29 cellular contexts compared by ENCODE assay signal in genomic region chr12:69298133-69298532, GRCh38. TPM values are rescaled to one million over a fixed set of nuclear protein-coding genes. Genes with fewer than 3 reads are reported as not detected.
A peak's percentile ranks its signal among the peaks of the same experiment; 100 is the strongest.
DNase-seq lines count a peak whose midpoint lies in the region; ATAC-seq, FAIRE-seq and TF ChIP-seq lines count a peak whose summit lies in the region.
"Had no signal": no experiment of that assay in that cellular context is flagged by ENCODE, and none has a peak within 500 bp of the region (broad histone marks: within the 10 kb centered on the region; RNA-seq: fewer than 3 reads in every experiment).

No MANE protein-coding gene starts in this region.

- TF ChIP-seq POLR2A in A549 (IDR thresholded peaks at IDR 0.05; ENCODE audit: low read length): no peak

- CTCF ChIA-PET in A549 (lab: Yijun Ruan, JAX): no interaction called here

- no peaks in the 10 kb centered on the region for H3K4me1 Mint-ChIP-seq in endothelial cell (ENCODE audit: unreplicated experiment)
- no peaks in the 10 kb centered on the region for H3K4me1 Mint-ChIP-seq in stimulated activated effector memory CD8-positive, alpha-beta T cell treated with anti-CD3 and anti-CD28 coated beads, Interleukin-12 subunit alpha, Interleukin-12 subunit beta, amount 100 ng/mL, for 72 hours
- H3K4me1 Mint-ChIP-seq: CD8-positive, alpha-beta memory T cell had no signal

- H2AFZ ChIP-seq in Karpas-422 (ENCODE audit: low read length): no peak overlapping the region

- no peak for FAIRE-seq in A549 (lab: Jason Lieb, UNC)
- FAIRE-seq: GM12878, GM12892, GM18507 had no signal

- H4K20me1 ChIP-seq in Karpas-422 (ENCODE audit: insufficient read depth, low read depth, low read length): no peaks in the 10 kb centered on the region
- H4K20me1 ChIP-seq: BLaER1 had no signal

- no peak for TF ChIP-seq CTCF in A549 (IDR thresholded peaks at IDR 0.05)
- TF ChIP-seq CTCF in endothelial cell (IDR thresholded peaks at IDR 0.05; ENCODE audit: unreplicated experiment): no peak

- peaks cover 4% of the 10 kb centered on the region for H3K9me3 Mint-ChIP-seq in endothelial cell (ENCODE audit: unreplicated experiment)
- no peaks in the 10 kb centered on the region for H3K9me3 Mint-ChIP-seq in stimulated activated effector memory CD8-positive, alpha-beta T cell treated with anti-CD3 and anti-CD28 coated beads, Interleukin-12 subunit alpha, Interleukin-12 subunit beta, amount 100 ng/mL, for 72 hours
- H3K9me3 Mint-ChIP-seq: CD8-positive, alpha-beta memory T cell had no signal

- H3K4me3 Mint-ChIP-seq in endothelial cell (ENCODE audit: unreplicated experiment): peak overlapping the region; percentile 16
- H3K4me3 Mint-ChIP-seq in stimulated activated effector memory CD8-positive, alpha-beta T cell treated with anti-CD3 and anti-CD28 coated beads, Interleukin-12 subunit alpha, Interleukin-12 subunit beta, amount 100 ng/mL, for 72 hours: no peak overlapping the region
- H3K4me3 Mint-ChIP-seq: CD14-positive monocyte; CD4-positive, alpha-beta memory T cell; CD4-positive, CD25-positive, alpha-beta regulatory T cell; CD8-positive, alpha-beta memory T cell had no signal

- POLR2A ChIA-PET in A549 (lab: Yijun Ruan, JAX): no interaction called here

- no peaks in the 10 kb centered on the region for H3K27me3 ChIP-seq in Karpas-422 (ENCODE audit: low read length)
- H3K27me3 ChIP-seq: BLaER1 had no signal

- no peaks in the 10 kb centered on the region for H3K4me1 ChIP-seq in A549
- H3K4me1 ChIP-seq in Karpas-422 (ENCODE audit: low read length): no peaks in the 10 kb centered on the region
- H3K4me1 ChIP-seq: BE2C, BLaER1 had no signal

- H3K36me3 ChIP-seq in Karpas-422 (ENCODE audit: insufficient read depth, low read length): no peaks in the 10 kb centered on the region
- H3K36me3 ChIP-seq: BE2C, BLaER1 had no signal

- no peak overlapping the region for H3K27ac Mint-ChIP-seq in endothelial cell (ENCODE audit: unreplicated experiment)
- no peak overlapping the region for H3K27ac Mint-ChIP-seq in stimulated activated effector memory CD8-positive, alpha-beta T cell treated with anti-CD3 and anti-CD28 coated beads, Interleukin-12 subunit alpha, Interleukin-12 subunit beta, amount 100 ng/mL, for 72 hours
- H3K27ac Mint-ChIP-seq: CD4-positive, alpha-beta memory T cell; CD4-positive, CD25-positive, alpha-beta regulatory T cell; CD8-positive, alpha-beta memory T cell had no signal

- no peak for TF ChIP-seq RAD21 in A549 (conservative IDR thresholded peaks at IDR 0.05 in 1 of 2, IDR thresholded peaks at IDR 0.05 in 1 of 2)

- no peak overlapping the region for H3K9ac ChIP-seq in Karpas-422 (ENCODE audit: low read length)
- H3K9ac ChIP-seq: BLaER1 had no signal

- H3K36me3 Mint-ChIP-seq in endothelial cell (ENCODE audit: low read depth, unreplicated experiment): peaks cover 16% of the 10 kb centered on the region
- H3K36me3 Mint-ChIP-seq in stimulated activated effector memory CD8-positive, alpha-beta T cell treated with anti-CD3 and anti-CD28 coated beads, Interleukin-12 subunit alpha, Interleukin-12 subunit beta, amount 100 ng/mL, for 72 hours: no peaks in the 10 kb centered on the region
- H3K36me3 Mint-ChIP-seq: CD4-positive, CD25-positive, alpha-beta regulatory T cell had no signal

- ATAC-seq in A549: no peak
- no peak for ATAC-seq in stimulated activated effector memory CD8-positive, alpha-beta T cell treated with anti-CD3 and anti-CD28 coated beads, Interleukin-12 subunit alpha, Interleukin-12 subunit beta, amount 100 ng/mL, for 72 hours
- ATAC-seq: GM12878 had no signal

- WGBS in A549 (ENCODE audit: missing lambda C conversion rate): 10% methylated on average over 1 of the region's 1 CpG

- H3K9me3 ChIP-seq in A549 (0 out of 3 replicates have a peak, but pooled peaks cover 5% of the 10 kb centered on the region), Karpas-422 (ENCODE audit: low read length) (no peaks in the 10 kb centered on the region)
- H3K9me3 ChIP-seq: BE2C had no signal

- H3K9me2 ChIP-seq in Karpas-422 (replicated peaks; ENCODE audit: insufficient read depth, low read length): no peaks in the 10 kb centered on the region

- DNase-seq in A549 (ENCODE audit: low read depth in 1 of 2, low spot score in 1 of 2): no peak
- peak; percentile 31 for DNase-seq in Karpas-422
- DNase-seq in endothelial cell (ENCODE audit: low spot score): no peak
- DNase-seq in activated T-cell treated with anti-CD3 and anti-CD28 coated beads, Interleukin-2, amount 50 U/mL, for 1 hour: no peak
- DNase-seq in stimulated activated effector memory CD8-positive, alpha-beta T cell treated with anti-CD3 and anti-CD28 coated beads, Interleukin-12 subunit alpha, Interleukin-12 subunit beta, amount 100 ng/mL, for 72 hours (ENCODE audit: low spot score in 2 of 2): no peak
- DNase-seq in activated gamma-delta T cell treated with Interleukin-2 at 50 U/mL for 16 hours: no peak
- DNase-seq: ACHN; BE2C; C1 segment of cervical spinal cord; CD4-positive, alpha-beta memory T cell; CD4-positive, CD25-positive, alpha-beta regulatory T cell; CD8-positive, alpha-beta memory T cell; COR-L47; DMS 273 treated with DMSO at 0.1 percent for 48 hours; DMS153; DMS53; DMS79; DND-41; EL; GDM1 had no signal

- no peak for TF ChIP-seq EP300 in A549 (IDR thresholded peaks at IDR 0.05)

- H3K27ac ChIP-seq in A549: no peak overlapping the region
- H3K27ac ChIP-seq in Karpas-422 (ENCODE audit: low read length): no peak overlapping the region
- H3K27ac ChIP-seq: 22Rv1, BLaER1 had no signal

- H3K79me2 ChIP-seq in Karpas-422 (ENCODE audit: low read length): no peaks in the 10 kb centered on the region

- no peak overlapping the region for H3K4me3 ChIP-seq in A549
- no peak overlapping the region for H3K4me3 ChIP-seq in Karpas-422 (ENCODE audit: low read length)
- H3K4me3 ChIP-seq: BLaER1, GM12878 had no signal

- H3K27me3 Mint-ChIP-seq in endothelial cell (ENCODE audit: unreplicated experiment): no peaks in the 10 kb centered on the region

- H3K4me2 ChIP-seq in A549 (no peak overlapping the region), Karpas-422 (ENCODE audit: low read depth, low read length, poor library complexity, severe bottlenecking) (no peak overlapping the region)
- H3K4me2 ChIP-seq: BLaER1 had no signal

TF ChIP-seq in A549, 52 proteins besides CTCF, POLR2A, EP300 and RAD21:
- no peak for TF ChIP-seq ZNF302 (CRISPR knock-in tag; IDR thresholded peaks at IDR 0.05)
- TF ChIP-seq ZFP36 (IDR thresholded peaks at IDR 0.05; ENCODE audit: borderline replicate concordance, partially characterized antibody): peak; percentile 36

RNA-seq across cellular contexts. Expression of gene LYZ, which starts 50.0 kb away (rescaled TPM):
- polyA plus RNA-seq in A549 (2011; rRNA removed) (0.12 TPM in 2 replicates), A549 (2017; fragmentation: RNase III; extraction: RNeasy Plus Mini Kit Qiagen cat#74134 plus additional on column Dnase treatment) (not detected in 3 replicates)
- polyA plus RNA-seq in A549 (2012; cell fraction: cytosol; rRNA removed): not detected in 2 replicates
- polyA plus RNA-seq in A549 (2012; cell fraction: nucleus; rRNA removed): not detected in 2 replicates
- 1.1 TPM in 1 of 2 replicates, not detected in the other for polyA minus RNA-seq in A549 (2011; rRNA and poly(A)+ RNA removed)
- total RNA-seq in Karpas-422 (2014; rRNA removed; shearing (Covaris generic); ENCODE audit: low replicate concordance): not detected in 2 replicates
- 3.6 TPM for total RNA-seq in endothelial cell (ENCODE audit: unreplicated experiment)
- total RNA-seq: Daoy, G401 had no signal
- polyA plus RNA-seq: AG04450; CD8-positive, alpha-beta memory T cell; GM12878 had no signal

RNA-seq across cellular contexts. Expression of gene CPSF6, which starts 58.8 kb away (rescaled TPM):
- polyA plus RNA-seq in A549 (2011; rRNA removed) (55.0 and 77.2 TPM in 2 replicates), A549 (2017; fragmentation: RNase III; extraction: RNeasy Plus Mini Kit Qiagen cat#74134 plus additional on column Dnase treatment) (80.8 to 89.3 TPM (median 84.3 TPM) in 3 replicates)
- polyA plus RNA-seq in A549 (2012; cell fraction: cytosol; rRNA removed): 62.9 and 67.2 TPM in 2 replicates
- 64.4 and 64.7 TPM in 2 replicates for polyA plus RNA-seq in A549 (2012; cell fraction: nucleus; rRNA removed)
- 73.6 and 74.9 TPM in 2 replicates for polyA minus RNA-seq in A549 (2011; rRNA and poly(A)+ RNA removed)
- 93.8 and 182 TPM in 2 replicates for total RNA-seq in Karpas-422 (2014; rRNA removed; shearing (Covaris generic); ENCODE audit: low replicate concordance)
- 90.8 TPM for total RNA-seq in endothelial cell (ENCODE audit: unreplicated experiment)
